11 cellular contexts compared by ENCODE assay signal in the genomic region with DNA sequence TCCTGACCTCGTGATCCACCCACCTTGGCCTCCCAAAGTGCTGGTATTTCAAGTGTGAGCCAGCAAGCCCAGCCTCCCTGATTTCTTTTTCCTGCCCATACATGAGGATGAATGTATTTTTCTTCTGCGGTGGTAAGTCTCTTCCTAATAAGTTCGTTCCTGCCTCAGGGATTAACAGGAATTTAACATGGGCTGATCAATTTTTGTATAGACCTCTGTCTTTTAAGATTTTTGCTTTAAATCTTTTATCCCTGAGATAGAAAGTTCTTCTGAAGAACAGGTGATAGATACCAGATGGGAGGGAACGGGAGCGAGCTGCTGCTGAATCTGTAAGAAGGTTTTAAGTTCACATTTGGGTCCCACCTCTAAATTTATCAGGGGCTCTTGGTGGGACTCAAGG. TPM values are rescaled to one million over a fixed set of nuclear protein-coding genes. Genes with fewer than 3 reads are reported as not detected.
DNase-seq lines count a peak whose midpoint lies in the region; ATAC-seq, FAIRE-seq and TF ChIP-seq lines count a peak whose summit lies in the region.
"Had no signal": no experiment of that assay in that cellular context is flagged by ENCODE, and none has a peak within 500 bp of the region (broad histone marks: within the 10 kb centered on the region; RNA-seq: fewer than 3 reads in every experiment).

No MANE protein-coding gene starts in this region.

- no peaks in the 10 kb centered on the region for H3K27me3 ChIP-seq in breast epithelium
- H3K27me3 ChIP-seq in RWPE2 (ENCODE audit: insufficient read depth, poor library complexity, severe bottlenecking) = no peaks in the 10 kb centered on the region
- no peaks in the 10 kb centered on the region for H3K27me3 ChIP-seq in endothelial cell of umbilical vein (ENCODE audit: control insufficient read depth in 2 of 2, insufficient read depth in 2 of 2, low read length in 2 of 2)
- no peaks in the 10 kb centered on the region for H3K27me3 ChIP-seq in right cardiac atrium (ENCODE audit: control insufficient read depth, insufficient read depth)
- H3K27me3 ChIP-seq: dorsolateral prefrontal cortex had no signal

- no peak for DNase-seq in MCF 10A (ENCODE audit: unreplicated experiment)
- DNase-seq in breast epithelium (ENCODE audit: low spot score in 2 of 2) = no peak
- DNase-seq in RWPE2 (ENCODE audit: low spot score) = no peak
- DNase-seq in endothelial cell of umbilical vein (ENCODE audit: low read depth, low spot score) = no peak
- DNase-seq in SHP77 treated with DMSO at 0.1 percent for 48 hours (lab: John Stamatoyannopoulos, UW) = no peak
- no peak for DNase-seq in islet precursor cell
- no peak for DNase-seq in right cardiac atrium
- DNase-seq: dorsolateral prefrontal cortex; NCI-H524 treated with DMSO at 0.1 percent for 48 hours; stimulated activated naive CD4-positive, alpha-beta T cell had no signal

- POLR2A ChIA-PET in MCF 10A (lab: Yijun Ruan, JAX) = interaction anchor here (0.9 to 8.5 kb wide), 3 partner anchors 6 to 11 kb away, joined by 3 to 170 read pairs (median 5); a partner anchor contains a TSS
- POLR2A ChIA-PET in endothelial cell of umbilical vein (lab: Charles Lee) = no interaction called here

- H3K36me3 ChIP-seq in breast epithelium (peaks cover 25% of the 10 kb centered on the region), RWPE2 (ENCODE audit: low read depth) (peaks cover 100% of the 10 kb centered on the region), endothelial cell of umbilical vein (ENCODE audit: control insufficient read depth in 2 of 2, extremely low read depth in 1 of 2, insufficient read depth in 2 of 2, low read length in 2 of 2) (peaks cover 78 to 87% of the 10 kb centered on the region in 2 experiments)

- H4K20me1 ChIP-seq in endothelial cell of umbilical vein (replicated peaks; ENCODE audit: control insufficient read depth, extremely low read depth, insufficient read depth, low read length) = peaks cover 41% of the 10 kb centered on the region

- H3K36me3 Mint-ChIP-seq in MCF 10A (ENCODE audit: insufficient read depth, unreplicated experiment) = peaks cover 100% of the 10 kb centered on the region

- intact Hi-C loops in MCF 10A (cut with micrococcal nuclease) = loop anchor here (5.0 kb wide), 1 partner anchor 37 kb away; no protein-coding TSS in a partner anchor
- intact Hi-C loops in breast epithelium (cut with DNase I; ENCODE audit: low total_unique reads) = no loop called here
- intact Hi-C loops in endothelial cell of umbilical vein (cut with micrococcal nuclease) = no loop called here
- intact Hi-C loops in right cardiac atrium (cut with DNase I) = no loop called here

- H3K4me3 ChIP-seq in breast epithelium = no peak overlapping the region
- H3K4me3 ChIP-seq in RWPE2 (ENCODE audit: severe bottlenecking) = no peak overlapping the region
- no peak overlapping the region for H3K4me3 ChIP-seq in endothelial cell of umbilical vein (replicated peaks in 1 of 3; ENCODE audit: insufficient read depth in 1 of 3, low read depth in 1 of 3, low read length in 3 of 3)
- no peak overlapping the region for H3K4me3 ChIP-seq in right cardiac atrium (ENCODE audit: low read length)

- H3K4me1 Mint-ChIP-seq in MCF 10A (ENCODE audit: insufficient read depth, unreplicated experiment) = peaks cover 79% of the 10 kb centered on the region

- H3K9me3 Mint-ChIP-seq in MCF 10A (ENCODE audit: unreplicated experiment) = no peaks in the 10 kb centered on the region

- H3K27ac Mint-ChIP-seq in MCF 10A (ENCODE audit: low read depth, unreplicated experiment) = no peak overlapping the region

- 95% methylated on average over 5 of the region's 5 CpGs for WGBS in right cardiac atrium

- ATAC-seq in RWPE2 (ENCODE audit: low read depth) (no peak), right cardiac atrium (no peak), GM21447 (IDR thresholded peaks at IDR 0.05; ENCODE audit: unreplicated experiment) (no peak)

- H3K79me2 ChIP-seq in endothelial cell of umbilical vein (ENCODE audit: control insufficient read depth, insufficient read depth, low read length) = peaks cover 82% of the 10 kb centered on the region

- dilution Hi-C loops in endothelial cell of umbilical vein (cut with MboI; ENCODE audit: extremely low pct_ligation_motif_present, low sequenced_read_pairs) = no loop called here

- no peaks in the 10 kb centered on the region for H3K27me3 Mint-ChIP-seq in MCF 10A (ENCODE audit: insufficient read depth, unreplicated experiment)

- no peaks in the 10 kb centered on the region for H3K9me1 ChIP-seq in endothelial cell of umbilical vein (replicated peaks; ENCODE audit: control insufficient read depth, extremely low read depth, insufficient read depth, low read length)

- FAIRE-seq in endothelial cell of umbilical vein (lab: Jason Lieb, UNC) = no peak

- no peak overlapping the region for H3K9ac ChIP-seq in endothelial cell of umbilical vein (replicated peaks; ENCODE audit: extremely low read depth, insufficient read depth, low read length)

- H3K4me1 ChIP-seq in breast epithelium = peaks cover 0 to 1% of the 10 kb centered on the region in 2 donors
- H3K4me1 ChIP-seq in RWPE2 (ENCODE audit: insufficient read depth, poor library complexity, severe bottlenecking) = peaks cover 79% of the 10 kb centered on the region
- peaks cover 70% of the 10 kb centered on the region for H3K4me1 ChIP-seq in endothelial cell of umbilical vein (ENCODE audit: control insufficient read depth, extremely low read depth, insufficient read depth, low read length)
- H3K4me1 ChIP-seq in right cardiac atrium (ENCODE audit: control insufficient read depth, insufficient read depth, low read length) = peaks cover 9% of the 10 kb centered on the region

- no peak for TF ChIP-seq CTCF in MCF 10A (IDR thresholded peaks at IDR 0.05; ENCODE audit: unreplicated experiment)
- no peak for TF ChIP-seq CTCF in breast epithelium (IDR thresholded peaks at IDR 0.05)
- TF ChIP-seq CTCF in RWPE2 (IDR thresholded peaks at IDR 0.05; ENCODE audit: poor library complexity, severe bottlenecking) = no peak
- TF ChIP-seq CTCF in endothelial cell of umbilical vein (IDR thresholded peaks at IDR 0.05; ENCODE audit: extremely low read depth in 1 of 2, insufficient read depth in 1 of 2, low read depth in 1 of 2, low read length in 2 of 2) = no peak

- peaks cover 50 to 85% of the 10 kb centered on the region in 2 donors for H3K9me3 ChIP-seq in breast epithelium
- H3K9me3 ChIP-seq in RWPE2 (ENCODE audit: severe bottlenecking) = peaks cover 30% of the 10 kb centered on the region
- H3K9me3 ChIP-seq in endothelial cell of umbilical vein (replicated peaks; ENCODE audit: control insufficient read depth, insufficient read depth, low read length) = no peaks in the 10 kb centered on the region
- H3K9me3 ChIP-seq in right cardiac atrium (ENCODE audit: control insufficient read depth, low read length) = peaks cover 15% of the 10 kb centered on the region

- no peak for TF ChIP-seq POLR2A in breast epithelium (IDR thresholded peaks at IDR 0.05)
- TF ChIP-seq POLR2A in endothelial cell of umbilical vein (IDR thresholded peaks at IDR 0.05; ENCODE audit: low read depth, low read length) = no peak

- CTCF ChIA-PET in MCF 10A (lab: Yijun Ruan, JAX) = no interaction called here
- CTCF ChIA-PET in endothelial cell of umbilical vein (lab: Charles Lee) = no interaction called here

- BruUV-seq in MCF 10A (replicated peaks; lab: Mats Ljungman, UMichigan) (no TSS peak), endothelial cell of umbilical vein (replicated peaks; lab: Mats Ljungman, UMichigan) (no TSS peak)

- peak overlapping the region; percentile 60 for H3K4me2 ChIP-seq in endothelial cell of umbilical vein (ENCODE audit: insufficient read depth, low read length)

- peak overlapping the region; percentile 81 for H3K4me3 Mint-ChIP-seq in MCF 10A (ENCODE audit: unreplicated experiment)

- no peak overlapping the region for H3K27ac ChIP-seq in breast epithelium
- H3K27ac ChIP-seq in RWPE2 (ENCODE audit: poor library complexity, severe bottlenecking) = peak overlapping the region; percentile 87
- no peak overlapping the region for H3K27ac ChIP-seq in endothelial cell of umbilical vein (ENCODE audit: insufficient read depth, low read depth, low read length)
- H3K27ac ChIP-seq in right cardiac atrium (ENCODE audit: low read length) = no peak overlapping the region

- no peak overlapping the region for H2AFZ ChIP-seq in endothelial cell of umbilical vein (ENCODE audit: low read depth, low read length)

TF ChIP-seq in endothelial cell of umbilical vein, 7 proteins besides CTCF, POLR2A, EP300 and RAD21:
- TF ChIP-seq JUN (IDR thresholded peaks at IDR 0.05; ENCODE audit: borderline replicate concordance, insufficient read depth, insufficient read length, low read depth) (no peak), MYC (IDR thresholded peaks at IDR 0.05; ENCODE audit: low read depth, low read length) (no peak), GATA2 (IDR thresholded peaks at IDR 0.05; ENCODE audit: insufficient read depth, insufficient read length, low read depth, low read length) (no peak), POLR2AphosphoS5 (IDR thresholded peaks at IDR 0.05; ENCODE audit: insufficient read depth, low read depth, low read length) (no peak), FOS (IDR thresholded peaks at IDR 0.05; ENCODE audit: borderline replicate concordance, insufficient read depth, low read length) (no peak), EZH2 (IDR thresholded peaks at IDR 0.05; ENCODE audit: borderline replicate concordance, low read depth, low read length, severe bottlenecking) (no peak)
- TF ChIP-seq, protein P1, sequence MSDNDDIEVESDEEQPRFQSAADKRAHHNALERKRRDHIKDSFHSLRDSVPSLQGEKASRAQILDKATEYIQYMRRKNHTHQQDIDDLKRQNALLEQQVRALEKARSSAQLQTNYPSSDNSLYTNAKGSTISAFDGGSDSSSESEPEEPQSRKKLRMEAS (IDR thresholded peaks at IDR 0.05; ENCODE audit: insufficient read depth, insufficient read length) = no peak

RNA-seq across cellular contexts. Expression of a gene that starts 7.0 kb away (rescaled TPM):
- total RNA-seq in MCF 10A (2022) (24.3 and 26.8 TPM in 2 replicates), breast epithelium (10 to 100 TPM; 36.3 to 42.1 (median 36.7) TPM), endothelial cell of umbilical vein (26.5 and 27.9 TPM in 2 replicates), right cardiac atrium (10 to 100 TPM; 21.4 to 25.9 (median 23.2) TPM)
- polyA plus RNA-seq in endothelial cell of umbilical vein (6.8 and 8.3 TPM in 2 replicates), right cardiac atrium (7.9 TPM)
- polyA plus RNA-seq in endothelial cell of umbilical vein (2011; cell fraction: cytosol; rRNA removed) = 7.8 and 8.6 TPM in 2 replicates
- polyA plus RNA-seq in endothelial cell of umbilical vein (2011; cell fraction: nucleus; rRNA removed) = 10.1 and 13.9 TPM in 2 replicates
- polyA plus RNA-seq in endothelial cell of umbilical vein (2012) = 24.5 and 24.7 TPM in 2 replicates
- polyA minus RNA-seq in endothelial cell of umbilical vein = 24.3 and 29.8 TPM in 2 replicates
- 13.3 TPM for polyA minus RNA-seq in endothelial cell of umbilical vein (2011; cell fraction: cytosol; rRNA and poly(A)+ RNA removed)
- polyA minus RNA-seq in endothelial cell of umbilical vein (2011; cell fraction: nucleus; rRNA and poly(A)+ RNA removed) = 12.7 and 22.2 TPM in 2 replicates
